ENCODE assay signal across 11 cellular contexts in the genomic region with DNA sequence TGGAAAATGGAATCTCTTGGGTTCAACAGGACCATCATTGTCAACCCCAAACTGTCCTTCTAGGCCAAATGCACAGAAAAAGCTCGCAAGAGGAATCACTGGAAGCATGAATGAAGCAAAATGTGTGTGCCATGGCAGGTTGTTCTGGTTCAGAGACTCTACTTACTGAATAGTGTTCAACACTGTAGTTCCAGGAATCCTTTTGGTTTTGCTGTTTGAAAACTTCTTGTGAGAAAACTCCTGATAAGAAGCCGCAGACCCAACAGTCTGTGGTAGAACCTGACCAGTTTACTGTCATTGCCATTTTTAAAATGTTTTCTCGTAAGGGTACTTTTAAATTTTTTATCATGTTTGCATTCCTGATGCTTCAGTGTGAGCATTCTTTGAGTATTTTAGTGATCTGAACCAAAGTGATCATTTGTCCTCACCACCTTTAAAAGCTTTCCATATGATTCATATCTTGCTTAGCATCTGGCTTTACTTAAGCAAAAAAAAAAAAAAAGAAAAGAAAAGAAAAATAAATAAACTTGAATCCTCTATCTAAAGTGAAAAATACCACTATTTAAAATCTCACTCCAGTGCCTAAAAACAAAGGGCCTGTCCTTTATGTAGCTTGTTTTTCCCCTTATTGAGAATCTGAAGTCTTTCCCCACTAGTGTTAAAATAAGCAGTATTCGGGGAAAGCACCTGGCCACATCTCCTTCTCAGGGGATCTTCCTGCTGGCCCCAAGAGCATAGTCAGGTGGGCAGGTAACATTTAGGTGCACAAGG.
DNase-seq lines count a peak whose midpoint lies in the region; ATAC-seq and TF ChIP-seq lines count a peak whose summit lies in the region.
"Had no signal": no experiment of that assay in that cellular context is flagged by ENCODE, and none has a peak within 500 bp of the region (broad histone marks: within the 10 kb centered on the region; RNA-seq: fewer than 3 reads in every experiment).

No MANE protein-coding gene starts in this region.

- no peaks in the 10 kb centered on the region for H3K27me3 ChIP-seq in adipocyte (replicated peaks; ENCODE audit: control insufficient read depth, insufficient read depth, low read length)

- no peaks in the 10 kb centered on the region for H3K36me3 ChIP-seq in adipocyte (ENCODE audit: control insufficient read depth, insufficient read depth, low read length, severe bottlenecking)

- DNase-seq in AG04449 (ENCODE audit: low read depth, low spot score) (peak; percentile 95), adipocyte (ENCODE audit: low read depth) (peak; percentile 70), left lobe of liver (ENCODE audit: low spot score) (no peak), superior temporal gyrus (ENCODE audit: extremely low spot score) (no peak), NCI-H146 (lab: John Stamatoyannopoulos, UW) (no peak)
- no peak for DNase-seq in activated CD4-positive, alpha-beta T cell treated with anti-CD3 and anti-CD28 coated beads, Interleukin-2, amount 50 U/mL, for 1 hour
- DNase-seq: ACHN; activated CD4-positive, alpha-beta T cell treated with anti-CD3 and anti-CD28 coated beads for 4 hours; right cardiac atrium had no signal

- TF ChIP-seq CTCF in AG04449 (IDR thresholded peaks at IDR 0.05; ENCODE audit: insufficient read depth, low read length, missing control alignments): no peak

- H3K9me3 ChIP-seq in adipocyte (ENCODE audit: control insufficient read depth, low read length): no peaks in the 10 kb centered on the region

- H3K9ac ChIP-seq in adipocyte (ENCODE audit: low read length): peak overlapping the region; percentile 44

- CTCF ChIA-PET in AG04449 (lab: Yijun Ruan, JAX): interaction anchor here (0.8 to 4.1 kb wide), 6 partner anchors 9 to 167 kb away, joined by 3 to 19 read pairs (median 4); no protein-coding TSS in a partner anchor

- ATAC-seq in GM19043 (IDR thresholded peaks at IDR 0.05; ENCODE audit: low read depth, unreplicated experiment) (peak; percentile 78), HG03045 (IDR thresholded peaks at IDR 0.05; ENCODE audit: unreplicated experiment) (peak; percentile 62), left lobe of liver (no peak)
- ATAC-seq: right cardiac atrium had no signal

- peaks cover 15% of the 10 kb centered on the region for H3K4me1 ChIP-seq in adipocyte (ENCODE audit: control insufficient read depth, insufficient read depth, low read length)

- POLR2A ChIA-PET in AG04449 (lab: Yijun Ruan, JAX): no interaction called here

- H3K4me3 ChIP-seq in AG04449 (ENCODE audit: low read depth, low read length) (no peak overlapping the region), adipocyte (ENCODE audit: low read length) (no peak overlapping the region)

Comparison
In these comparisons a context has a peak if more than half of its experiments do, and no peak if none do; other contexts are left out.
1. DNase-seq: peak in AG04449 (single experiment) and adipocyte (single experiment); none in left lobe of liver (single experiment), superior temporal gyrus (single experiment), NCI-H146 (single experiment) and activated CD4-positive, alpha-beta T cell treated with anti-CD3 and anti-CD28 coated beads, Interleukin-2, amount 50 U/mL, for 1 hour (single experiment).